Comparison of ENCODE assay signal across 23 cellular contexts in the genomic region with DNA sequence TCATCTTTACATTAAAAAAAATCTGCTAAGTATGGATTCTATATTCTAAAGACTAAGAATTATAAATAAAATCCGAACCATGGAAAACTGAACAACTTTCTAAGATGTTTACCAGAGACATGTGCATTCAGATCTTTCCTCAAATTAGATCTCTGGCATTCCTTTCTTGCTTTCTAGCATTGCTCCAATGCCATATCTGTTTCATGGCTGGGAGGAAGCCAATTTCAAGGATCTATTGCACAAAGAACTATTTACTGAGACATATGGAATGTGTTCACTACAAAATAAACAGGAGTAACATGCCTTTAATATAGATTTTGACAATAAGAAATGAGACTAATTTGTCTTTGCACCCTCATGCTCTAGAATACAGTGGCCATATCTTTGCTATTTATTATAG. TPM values are rescaled to one million over a fixed set of nuclear protein-coding genes. Genes with fewer than 3 reads are reported as not detected.
DNase-seq lines count a peak whose midpoint lies in the region; ATAC-seq, FAIRE-seq and TF ChIP-seq lines count a peak whose summit lies in the region.
"Had no signal": no experiment of that assay in that cellular context is flagged by ENCODE, and none has a peak within 500 bp of the region (broad histone marks: within the 10 kb centered on the region; RNA-seq: fewer than 3 reads in every experiment).

No MANE protein-coding gene starts in this region.

- FAIRE-seq in A549 (lab: Jason Lieb, UNC) = peak; percentile 23
- FAIRE-seq: GM12878, GM18507, H54 had no signal

- CTCF ChIA-PET in A549 (lab: Yijun Ruan, JAX) (interaction anchor here (0.7 kb wide), 1 partner anchor 150 kb away, joined by 3 read pairs; no protein-coding TSS in a partner anchor), SK-N-SH (lab: Yijun Ruan, JAX) (no interaction called here)

- H3K4me2 ChIP-seq in A549 = no peak overlapping the region
- H3K4me2 ChIP-seq in SK-N-SH = no peak overlapping the region

- 3% methylated on average over 1 of the region's 1 CpG for WGBS in A549 (ENCODE audit: missing lambda C conversion rate)
- WGBS in SK-N-SH (ENCODE audit: low lambda C conversion rate) = 67% methylated on average over 1 of the region's 1 CpG
- WGBS in suprapubic skin = 69% methylated on average over 1 of the region's 1 CpG

- TF ChIP-seq EP300 in A549 (IDR thresholded peaks at IDR 0.05) = no peak
- TF ChIP-seq EP300 in SK-N-SH (IDR thresholded peaks at IDR 0.05; ENCODE audit: borderline replicate concordance in 1 of 2, low read depth in 1 of 2, low read length in 1 of 2) = no peak
- TF ChIP-seq EP300 in suprapubic skin (IDR thresholded peaks at IDR 0.05) = no peak

- TF ChIP-seq CTCF in A549 (IDR thresholded peaks at IDR 0.05) (no peak), SK-N-SH (IDR thresholded peaks at IDR 0.05) (no peak), fibroblast of pulmonary artery (IDR thresholded peaks at IDR 0.05; ENCODE audit: low read length, missing control alignments) (no peak), brain microvascular endothelial cell (IDR thresholded peaks at IDR 0.05; ENCODE audit: low read depth, low read length, missing control alignments) (no peak), suprapubic skin (IDR thresholded peaks at IDR 0.05) (no peak)

- H3K4me1 ChIP-seq in A549 (no peaks in the 10 kb centered on the region), SK-N-SH (ENCODE audit: control insufficient read depth in 1 of 2, insufficient read depth in 2 of 2, low read depth in 1 of 2, low read length in 1 of 2) (no peaks in the 10 kb centered on the region; a peak in 1 of 4 replicates), suprapubic skin (no peaks in the 10 kb centered on the region)

- no peak for TF ChIP-seq POLR2A in A549 (IDR thresholded peaks at IDR 0.05; ENCODE audit: low read length)
- TF ChIP-seq POLR2A in suprapubic skin (IDR thresholded peaks at IDR 0.05) = no peak

- no peaks in the 10 kb centered on the region for H3K27me3 ChIP-seq in SK-N-SH (ENCODE audit: insufficient read depth)
- H3K27me3 ChIP-seq in brain microvascular endothelial cell (replicated peaks) = no peaks in the 10 kb centered on the region
- no peaks in the 10 kb centered on the region for H3K27me3 ChIP-seq in suprapubic skin

- no peaks in the 10 kb centered on the region for H3F3A ChIP-seq in SK-N-SH (replicated peaks; ENCODE audit: insufficient read depth)

- no peaks in the 10 kb centered on the region for H3K9me3 ChIP-seq in A549
- H3K9me3 ChIP-seq in SK-N-SH = no peaks in the 10 kb centered on the region
- H3K9me3 ChIP-seq in suprapubic skin = no peaks in the 10 kb centered on the region

- no peak for TF ChIP-seq RAD21 in A549 (conservative IDR thresholded peaks at IDR 0.05 in 1 of 2, IDR thresholded peaks at IDR 0.05 in 1 of 2)
- TF ChIP-seq RAD21 in SK-N-SH (IDR thresholded peaks at IDR 0.05; ENCODE audit: low read length) = no peak

- H3K79me2 ChIP-seq in SK-N-SH (ENCODE audit: insufficient read depth) = no peaks in the 10 kb centered on the region

- H3K9ac ChIP-seq in SK-N-SH = no peak overlapping the region
- H3K9ac ChIP-seq: GM23248 had no signal

- no peaks in the 10 kb centered on the region for H3K36me3 ChIP-seq in SK-N-SH (replicated peaks in 1 of 2; ENCODE audit: control insufficient read depth in 1 of 2, insufficient read depth in 2 of 2, low read length in 1 of 2)
- no peaks in the 10 kb centered on the region for H3K36me3 ChIP-seq in brain microvascular endothelial cell (replicated peaks)
- H3K36me3 ChIP-seq in suprapubic skin = no peaks in the 10 kb centered on the region

- in situ Hi-C loops in brain microvascular endothelial cell (cut with HindIII; ENCODE audit: low pct_ligation_motif_present, low sequenced_read_pairs) = no loop called here

- no peaks in the 10 kb centered on the region for H4K20me1 ChIP-seq in SK-N-SH (ENCODE audit: insufficient read depth)

- DNase-seq in A549 (ENCODE audit: low read depth in 1 of 2, low spot score in 1 of 2) (no peak), SK-N-SH (no peak), caudate nucleus (lab: John Stamatoyannopoulos, UW) (no peak), fibroblast of pulmonary artery (ENCODE audit: low read depth) (peak; percentile 45), SKM-1 (lab: John Stamatoyannopoulos, UW; ENCODE audit: unreplicated experiment) (no peak), brain microvascular endothelial cell (no peak), suprapubic skin (ENCODE audit: low spot score in 2 of 2) (no peak)
- DNase-seq: 8988T; ACHN; C1 segment of cervical spinal cord; Calu3; CD4-positive, alpha-beta T cell; DMS 273 treated with DMSO at 0.1 percent for 48 hours; GM23248 had no signal

- H3K27ac ChIP-seq in A549 (no peak overlapping the region), SK-N-SH (ENCODE audit: low read depth in 2 of 2, low read length in 1 of 2) (no peak overlapping the region; a peak in 1 of 4 replicates), caudate nucleus (ENCODE audit: low read depth, low read length) (peak overlapping the region; percentile 14), brain microvascular endothelial cell (no peak overlapping the region), suprapubic skin (no peak overlapping the region)
- H3K27ac ChIP-seq: GM23248 had no signal

- no peaks in the 10 kb centered on the region for H3K9me2 ChIP-seq in SK-N-SH

- H3K4me3 ChIP-seq in A549 = no peak overlapping the region
- no peak overlapping the region for H3K4me3 ChIP-seq in SK-N-SH (ENCODE audit: low read depth in 2 of 2, low read length in 1 of 2)
- no peak overlapping the region for H3K4me3 ChIP-seq in fibroblast of pulmonary artery (replicated peaks; ENCODE audit: low read depth, low read length)
- H3K4me3 ChIP-seq in brain microvascular endothelial cell (ENCODE audit: low read depth, low read length) = no peak overlapping the region
- H3K4me3 ChIP-seq in suprapubic skin = no peak overlapping the region
- H3K4me3 ChIP-seq: GM12878, GM23248 had no signal

- H2AFZ ChIP-seq in SK-N-SH (ENCODE audit: low read depth) = no peak overlapping the region
- H2AFZ ChIP-seq: GM23248 had no signal

- POLR2A ChIA-PET in A549 (lab: Yijun Ruan, JAX) = no interaction called here
- POLR2A ChIA-PET in SK-N-SH (lab: Yijun Ruan, JAX) = no interaction called here

- ATAC-seq in A549 = no peak
- no peak for ATAC-seq in GM19463 (IDR thresholded peaks at IDR 0.05; ENCODE audit: unreplicated experiment)
- ATAC-seq: GM12878, HCT116 had no signal

TF ChIP-seq in A549, 52 proteins besides CTCF, POLR2A, EP300 and RAD21 (continues in another document):
- no peak for TF ChIP-seq HMGXB4 (CRISPR knock-in tag; IDR thresholded peaks at IDR 0.05; ENCODE audit: borderline replicate concordance)
- TF ChIP-seq MAX (IDR thresholded peaks at IDR 0.05) = no peak
- no peak for TF ChIP-seq CHD2 (IDR thresholded peaks at IDR 0.05; ENCODE audit: low read length, partially characterized antibody)

TF ChIP-seq in SK-N-SH, 30 proteins besides CTCF, POLR2A, EP300 and RAD21 (continues in another document):
- no peak for TF ChIP-seq RFX5 (IDR thresholded peaks at IDR 0.05; ENCODE audit: low read length)
- TF ChIP-seq TCF12 (IDR thresholded peaks at IDR 0.05) = peak; percentile 16; the same call in 1 of the 2 replicates
- no peak for TF ChIP-seq MAX (IDR thresholded peaks at IDR 0.05; ENCODE audit: low read depth)
- TF ChIP-seq NRF1 (IDR thresholded peaks at IDR 0.05; ENCODE audit: low read depth, low read length) = no peak
- TF ChIP-seq FOXJ3 (CRISPR knock-in tag; IDR thresholded peaks at IDR 0.05) = no peak
- TF ChIP-seq REST (IDR thresholded peaks at IDR 0.05; ENCODE audit: low read depth, low read length) = no peak

RNA-seq across cellular contexts. Expression of gene NANOGP8, which starts 45.1 kb away (rescaled TPM):
- not detected in 2 replicates for polyA plus RNA-seq in A549 (2011; rRNA removed)
- not detected in 2 replicates for polyA plus RNA-seq in A549 (2012; cell fraction: cytosol; rRNA removed)
- polyA plus RNA-seq in A549 (2012; cell fraction: nucleus; rRNA removed) = not detected in 2 replicates
- polyA plus RNA-seq in A549 (2017; fragmentation: RNase III; extraction: RNeasy Plus Mini Kit Qiagen cat#74134 plus additional on column Dnase treatment) = not detected in 3 replicates
- polyA minus RNA-seq in A549 (2011; rRNA and poly(A)+ RNA removed) = 0.29 TPM in 1 of 2 replicates, not detected in the other
- not detected in 2 replicates for polyA plus RNA-seq in SK-N-SH (2012; rRNA removed)
- 0.06 TPM in 1 of 2 replicates, not detected in the other for polyA plus RNA-seq in SK-N-SH (2012; cell fraction: cytosol; rRNA removed)
- polyA plus RNA-seq in SK-N-SH (2012; cell fraction: nucleus; rRNA removed) = 0.49 and 0.55 TPM in 2 replicates
- total RNA-seq in suprapubic skin = 1 to 10 TPM in 2 of 4 donors, under 1 TPM in 1, not detected in 1; 0.79 to 5.9 (median 2.1) TPM
- total RNA-seq: B cell; Calu3; CD4-positive, alpha-beta T cell; Daoy; G401; GM12878; GM23248; HT1080 had no signal
- polyA plus RNA-seq: GM12878, GM23248 had no signal
